ENCODE assay signal across 7 cellular contexts in genomic region chr5:157571357-157571827, GRCh38. TPM values are rescaled to one million over a fixed set of nuclear protein-coding genes. Genes with fewer than 3 reads are reported as not detected.
DNase-seq lines count a peak whose midpoint lies in the region; ATAC-seq lines count a peak whose summit lies in the region.

No MANE protein-coding gene starts in this region.

- H3K36me3 Mint-ChIP-seq in activated naive CD8-positive, alpha-beta T cell treated with anti-CD3 and anti-CD28 coated beads for 36 hours: no peaks in the 10 kb centered on the region
- H3K36me3 Mint-ChIP-seq in memory B cell: peaks cover 33% of the 10 kb centered on the region

- ATAC-seq in GM18861 (IDR thresholded peaks at IDR 0.05; ENCODE audit: unreplicated experiment) (peak; percentile 93), HG02588 (IDR thresholded peaks at IDR 0.05; ENCODE audit: unreplicated experiment) (peak; percentile 87), memory B cell (ENCODE audit: low read depth) (peak; percentile 81)

- no peak overlapping the region for H3K4me3 Mint-ChIP-seq in activated naive CD8-positive, alpha-beta T cell treated with anti-CD3 and anti-CD28 coated beads for 36 hours
- H3K4me3 Mint-ChIP-seq in memory B cell: peak overlapping the region; percentile 96

- no peaks in the 10 kb centered on the region for H3K9me3 Mint-ChIP-seq in activated naive CD8-positive, alpha-beta T cell treated with anti-CD3 and anti-CD28 coated beads for 36 hours
- H3K9me3 Mint-ChIP-seq in memory B cell: no peaks in the 10 kb centered on the region

- peak overlapping the region; percentile 59 for H3K27ac Mint-ChIP-seq in activated naive CD8-positive, alpha-beta T cell treated with anti-CD3 and anti-CD28 coated beads for 36 hours
- peak overlapping the region; percentile 84 for H3K27ac Mint-ChIP-seq in memory B cell

- H3K4me1 Mint-ChIP-seq in activated naive CD8-positive, alpha-beta T cell treated with anti-CD3 and anti-CD28 coated beads for 36 hours: peaks cover 27% of the 10 kb centered on the region
- peaks cover 49% of the 10 kb centered on the region for H3K4me1 Mint-ChIP-seq in memory B cell

- H3K27me3 Mint-ChIP-seq in activated naive CD8-positive, alpha-beta T cell treated with anti-CD3 and anti-CD28 coated beads for 36 hours: peaks cover 54% of the 10 kb centered on the region
- H3K27me3 Mint-ChIP-seq in memory B cell: no peaks in the 10 kb centered on the region

- DNase-seq in MV-4-11 (lab: John Stamatoyannopoulos, UW) (peak; percentile 98), memory B cell (ENCODE audit: low spot score in 2 of 2) (peak; percentile 48 to 64), NCI-H510A treated with DMSO at 0.1 percent for 48 hours (lab: John Stamatoyannopoulos, UW) (no peak), NCI-H1417 (lab: John Stamatoyannopoulos, UW) (no peak)
- no peak for DNase-seq in activated naive CD8-positive, alpha-beta T cell treated with anti-CD3 and anti-CD28 coated beads for 36 hours

RNA-seq across cellular contexts. Expression of gene ADAM19, which starts 4.2 kb away (rescaled TPM):
- total RNA-seq in activated naive CD8-positive, alpha-beta T cell treated with anti-CD3 and anti-CD28 coated beads for 36 hours: 1 to 10 TPM; 2.8 to 3.5 TPM

Comparison
In these comparisons a context has a peak if more than half of its experiments do, and no peak if none do; other contexts are left out.
1. DNase-seq: peak in MV-4-11 (single experiment) and memory B cell (2 of 2); none in activated naive CD8-positive, alpha-beta T cell treated with anti-CD3 and anti-CD28 coated beads for 36 hours (single experiment), NCI-H510A treated with DMSO at 0.1 percent for 48 hours (single experiment) and NCI-H1417 (0 of 3).
2. Peak in every context shown above with its lines, with median percentiles within 50 percentile points of each other: ATAC-seq.